Comparison of ENCODE assay signal across 14 cellular contexts in the genomic region with DNA sequence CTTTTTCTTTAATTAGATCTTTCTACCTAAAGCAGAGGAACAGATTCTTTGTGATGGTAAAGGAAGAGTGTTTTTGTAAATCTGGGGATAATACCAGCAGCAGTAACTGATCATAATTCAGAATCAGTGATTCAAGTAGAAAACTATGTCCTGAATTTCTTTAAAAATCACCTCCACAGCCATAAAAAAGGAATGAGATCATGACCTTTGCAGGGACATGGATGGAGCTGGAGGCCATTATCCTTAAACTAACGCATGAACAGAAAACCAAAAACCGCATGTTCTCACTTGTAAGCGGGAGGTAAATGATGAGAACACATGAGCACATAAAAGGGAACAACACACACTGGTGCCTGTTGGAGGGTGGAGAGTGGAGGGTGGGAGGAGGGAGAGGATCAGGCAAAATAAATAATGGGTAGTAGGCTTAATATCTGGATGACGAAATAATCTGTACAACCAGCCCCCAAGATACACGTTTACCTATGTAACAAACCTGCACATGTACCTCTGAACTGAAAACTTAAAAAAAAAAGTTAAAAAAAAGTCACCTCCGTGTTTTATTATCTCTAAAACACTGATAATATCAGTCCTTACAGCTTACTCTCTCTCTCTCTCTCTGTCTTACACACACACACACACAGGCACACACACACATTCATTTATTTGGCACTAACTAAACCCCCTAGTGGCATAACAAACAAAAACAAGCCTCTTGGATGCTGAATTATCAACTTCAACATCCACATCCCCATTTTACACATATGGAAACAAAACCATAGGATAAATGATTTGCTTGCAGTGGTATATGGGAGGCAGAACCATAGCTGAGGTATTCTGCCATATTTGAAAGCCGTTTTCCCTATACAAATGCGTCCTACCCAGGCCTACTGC. TPM values are rescaled to one million over a fixed set of nuclear protein-coding genes. Genes with fewer than 3 reads are reported as not detected.
A peak's percentile ranks its signal among the peaks of the same experiment; 100 is the strongest.
DNase-seq lines count a peak whose midpoint lies in the region; ATAC-seq, FAIRE-seq and TF ChIP-seq lines count a peak whose summit lies in the region.
"Had no signal": no experiment of that assay in that cellular context is flagged by ENCODE, and none has a peak within 500 bp of the region (broad histone marks: within the 10 kb centered on the region; RNA-seq: fewer than 3 reads in every experiment).

No MANE protein-coding gene starts in this region.

- no peak for DNase-seq in CD14-positive monocyte (ENCODE audit: low spot score)
- no peak for DNase-seq in GM12892 (ENCODE audit: insufficient read length)
- peak; percentile 29 for DNase-seq in OCI-M1 (lab: John Stamatoyannopoulos, UW)
- DNase-seq in epithelial cell of proximal tubule (ENCODE audit: low read depth) = no peak
- DNase-seq in effector memory CD4-positive, alpha-beta T cell = no peak
- DNase-seq in NCI-H526 (lab: John Stamatoyannopoulos, UW) = no peak
- DNase-seq: activated CD4-positive, alpha-beta T cell treated with anti-CD3 and anti-CD28 coated beads for 36 hours; CD8-positive, alpha-beta T cell; naive B cell; NCI-H1092; sigmoid colon had no signal

- no peaks in the 10 kb centered on the region for H3K4me1 ChIP-seq in effector memory CD4-positive, alpha-beta T cell (ENCODE audit: control insufficient read depth, insufficient read depth, low read length, poor library complexity, severe bottlenecking)
- H3K4me1 ChIP-seq: ascending aorta, sigmoid colon had no signal

- peak overlapping the region in 1 of 7 donors; percentile 13 for H3K27ac Mint-ChIP-seq in CD14-positive monocyte
- H3K27ac Mint-ChIP-seq: activated CD4-positive, alpha-beta T cell treated with anti-CD3 and anti-CD28 coated beads for 36 hours; CD8-positive, alpha-beta T cell had no signal

- intact Hi-C loops in CD14-positive monocyte (cut with micrococcal nuclease) = no loop called here

- peaks cover 24% of the 10 kb centered on the region for H3K4me1 Mint-ChIP-seq in CD14-positive monocyte

- no peak overlapping the region for H3K27ac ChIP-seq in effector memory CD4-positive, alpha-beta T cell (ENCODE audit: insufficient read depth, low read length, poor library complexity, severe bottlenecking)
- H3K27ac ChIP-seq: ascending aorta, sigmoid colon had no signal

- ATAC-seq in GM21528 (IDR thresholded peaks at IDR 0.05; ENCODE audit: low FRiP score, unreplicated experiment) = no peak
- no peak for ATAC-seq in HG02588 (IDR thresholded peaks at IDR 0.05; ENCODE audit: unreplicated experiment)
- ATAC-seq: activated CD4-positive, alpha-beta T cell treated with anti-CD3 and anti-CD28 coated beads for 36 hours; CD8-positive, alpha-beta T cell had no signal

- no peaks in the 10 kb centered on the region for H3K36me3 ChIP-seq in effector memory CD4-positive, alpha-beta T cell (ENCODE audit: control insufficient read depth, insufficient read depth, low read length)
- H3K36me3 ChIP-seq: ascending aorta, sigmoid colon had no signal

- TF ChIP-seq CTCF in CD14-positive monocyte (IDR thresholded peaks at IDR 0.05) (peak; percentile 30), epithelial cell of proximal tubule (conservative IDR thresholded peaks at IDR 0.05; ENCODE audit: low read depth, low read length) (peak; percentile 31)

- TF ChIP-seq POLR2A in GM12892 (IDR thresholded peaks at IDR 0.05; ENCODE audit: low read depth, low read length) = no peak

- FAIRE-seq in GM12892 (lab: Jason Lieb, UNC) = peak; percentile 44

- H3K9me3 Mint-ChIP-seq in CD14-positive monocyte = peaks cover 0 to 3% (median 0%) of the 10 kb centered on the region in 7 donors
- H3K9me3 Mint-ChIP-seq: CD8-positive, alpha-beta T cell had no signal

- H3K4me3 ChIP-seq in epithelial cell of proximal tubule (ENCODE audit: low read depth, low read length) = no peak overlapping the region
- no peak overlapping the region for H3K4me3 ChIP-seq in effector memory CD4-positive, alpha-beta T cell (ENCODE audit: insufficient read depth, low read depth, low read length, poor library complexity, severe bottlenecking)
- H3K4me3 ChIP-seq: ascending aorta, sigmoid colon had no signal

- peaks cover 0 to 5% (median 1%) of the 10 kb centered on the region in 3 donors for H3K27me3 Mint-ChIP-seq in CD14-positive monocyte (ENCODE audit: low read depth in 3 of 3)

- H3K9me3 ChIP-seq in effector memory CD4-positive, alpha-beta T cell (ENCODE audit: control insufficient read depth, low read length) = no peaks in the 10 kb centered on the region
- H3K9me3 ChIP-seq: ascending aorta, sigmoid colon had no signal

- peaks cover 0 to 4% of the 10 kb centered on the region in 2 donors for H3K36me3 Mint-ChIP-seq in CD14-positive monocyte
- H3K36me3 Mint-ChIP-seq: CD8-positive, alpha-beta T cell had no signal

- H3K27me3 ChIP-seq in effector memory CD4-positive, alpha-beta T cell (replicated peaks; ENCODE audit: control insufficient read depth, insufficient read depth, low read length, poor library complexity, severe bottlenecking) = no peaks in the 10 kb centered on the region
- H3K27me3 ChIP-seq: ascending aorta had no signal

- H3K4me3 Mint-ChIP-seq in CD14-positive monocyte = no peak overlapping the region
- H3K4me3 Mint-ChIP-seq: activated CD4-positive, alpha-beta T cell treated with anti-CD3 and anti-CD28 coated beads for 36 hours; CD8-positive, alpha-beta T cell; naive B cell had no signal

RNA-seq across cellular contexts. Expression of a gene that starts 1.4 kb away (rescaled TPM):
- polyA plus RNA-seq in CD14-positive monocyte = not detected
- polyA plus RNA-seq in GM12892 (2012; ENCODE audit: missing spikeins) = not detected
- total RNA-seq in epithelial cell of proximal tubule = not detected in 2 replicates
- total RNA-seq: activated CD4-positive, alpha-beta T cell treated with anti-CD3 and anti-CD28 coated beads for 36 hours; ascending aorta; CD8-positive, alpha-beta T cell; sigmoid colon had no signal

RNA-seq across cellular contexts. Expression of a gene that starts 10.0 kb away (rescaled TPM):
- not detected for polyA plus RNA-seq in CD14-positive monocyte
- not detected for polyA plus RNA-seq in GM12892 (2012; ENCODE audit: missing spikeins)
- total RNA-seq in epithelial cell of proximal tubule = not detected in 2 replicates
- total RNA-seq: activated CD4-positive, alpha-beta T cell treated with anti-CD3 and anti-CD28 coated beads for 36 hours; ascending aorta; CD8-positive, alpha-beta T cell; sigmoid colon had no signal
- polyA plus RNA-seq: sigmoid colon had no signal

RNA-seq across cellular contexts. Expression of a gene that starts 52.7 kb away (rescaled TPM):
- 100 to 1,000 TPM in 1 of 2 donors, 10 to 100 TPM in 1; 91.7 to 100 TPM for polyA plus RNA-seq in CD14-positive monocyte
- polyA plus RNA-seq in GM12892 (2012; ENCODE audit: missing spikeins) = 88.5 TPM
- total RNA-seq in epithelial cell of proximal tubule = 99.4 and 133 TPM in 2 replicates
